In the genomic region with DNA sequence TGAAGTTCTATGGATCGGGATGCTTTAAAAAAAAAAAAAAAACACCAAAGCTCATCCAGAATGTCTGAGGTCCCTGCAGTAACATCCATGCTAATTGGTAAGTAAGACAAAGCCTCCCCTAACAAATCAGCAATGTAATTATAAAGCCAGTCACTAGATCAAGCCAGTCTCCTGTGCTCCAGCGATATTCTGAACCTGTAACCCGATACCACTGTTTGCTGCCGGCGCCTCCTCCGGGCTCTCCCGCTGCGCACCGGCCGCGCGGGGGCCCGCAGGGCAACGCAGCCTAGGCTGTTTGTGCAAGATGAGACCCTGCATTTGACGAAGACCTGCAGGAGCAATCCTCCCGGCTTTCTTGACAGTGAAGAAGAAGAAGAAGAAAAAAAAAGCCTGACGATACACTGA, we compare ENCODE assay signal across 1 cellular context.
TF ChIP-seq lines count a peak whose summit lies in the region.

No MANE protein-coding gene starts in this region.

TF ChIP-seq in Ishikawa, 13 proteins besides CTCF, POLR2A, EP300 and RAD21 (continued from another document):
- peak; percentile 69 for TF ChIP-seq TCF12 (IDR thresholded peaks at IDR 0.05; ENCODE audit: low read depth)
- TF ChIP-seq ZBTB7A (IDR thresholded peaks at IDR 0.05; ENCODE audit: low read depth): 0 out of 2 replicates have a peak, but pooled peaks have one; percentile 58
- no peak for TF ChIP-seq CREB1 (IDR thresholded peaks at IDR 0.05; ENCODE audit: low read depth)
- 0 out of 2 replicates have a peak, but pooled peaks have one; percentile 22 for TF ChIP-seq TAF1 (IDR thresholded peaks at IDR 0.05; ENCODE audit: low read depth)
